ENCODE assay signal across 1 cellular context in the genomic region with DNA sequence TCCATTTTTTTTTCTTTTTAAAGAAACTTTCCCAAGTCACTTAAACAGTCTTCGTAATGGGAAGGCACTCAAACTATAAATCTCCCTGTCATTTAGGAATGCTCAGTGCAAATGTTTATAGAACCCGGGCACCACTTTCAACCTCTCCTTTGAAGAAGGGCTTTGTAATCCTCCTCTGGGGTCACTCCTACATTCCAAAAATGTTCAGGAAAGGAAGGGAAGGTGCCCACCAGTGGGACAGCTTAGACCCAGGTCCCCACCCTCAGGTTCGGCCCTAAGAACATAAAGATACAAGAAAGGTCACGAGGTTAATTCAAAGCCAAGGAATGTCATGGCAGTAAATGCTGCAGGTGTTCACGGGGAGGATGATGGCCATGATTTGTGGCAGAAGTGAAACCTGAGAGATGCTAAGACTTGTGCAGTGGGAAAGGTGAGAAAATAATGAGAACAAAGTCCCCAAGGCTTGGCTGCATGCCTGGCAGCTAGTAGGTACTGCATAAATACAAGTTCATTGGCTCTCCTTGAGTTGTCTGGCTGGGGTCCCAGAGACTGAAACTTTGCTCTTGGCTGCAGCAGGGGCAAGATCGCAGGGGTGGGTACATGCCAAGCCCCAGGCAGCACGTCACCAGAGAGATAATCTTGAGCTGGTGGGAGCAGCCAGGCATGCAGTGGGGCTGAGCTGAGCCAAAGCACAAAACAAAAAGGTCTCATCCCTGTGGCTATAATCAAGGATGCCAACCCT.
TF ChIP-seq lines count a peak whose summit lies in the region.

No MANE protein-coding gene starts in this region.

TF ChIP-seq in HCT116, 20 proteins besides CTCF, POLR2A, EP300 and RAD21 (continued from another document):
- TF ChIP-seq, protein P1, sequence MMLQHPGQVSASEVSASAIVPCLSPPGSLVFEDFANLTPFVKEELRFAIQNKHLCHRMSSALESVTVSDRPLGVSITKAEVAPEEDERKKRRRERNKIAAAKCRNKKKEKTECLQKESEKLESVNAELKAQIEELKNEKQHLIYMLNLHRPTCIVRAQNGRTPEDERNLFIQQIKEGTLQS (IDR thresholded peaks at IDR 0.05) = no peak
TF ChIP-seq in HCT116: peak in this region for 1.
